In the genomic region with DNA sequence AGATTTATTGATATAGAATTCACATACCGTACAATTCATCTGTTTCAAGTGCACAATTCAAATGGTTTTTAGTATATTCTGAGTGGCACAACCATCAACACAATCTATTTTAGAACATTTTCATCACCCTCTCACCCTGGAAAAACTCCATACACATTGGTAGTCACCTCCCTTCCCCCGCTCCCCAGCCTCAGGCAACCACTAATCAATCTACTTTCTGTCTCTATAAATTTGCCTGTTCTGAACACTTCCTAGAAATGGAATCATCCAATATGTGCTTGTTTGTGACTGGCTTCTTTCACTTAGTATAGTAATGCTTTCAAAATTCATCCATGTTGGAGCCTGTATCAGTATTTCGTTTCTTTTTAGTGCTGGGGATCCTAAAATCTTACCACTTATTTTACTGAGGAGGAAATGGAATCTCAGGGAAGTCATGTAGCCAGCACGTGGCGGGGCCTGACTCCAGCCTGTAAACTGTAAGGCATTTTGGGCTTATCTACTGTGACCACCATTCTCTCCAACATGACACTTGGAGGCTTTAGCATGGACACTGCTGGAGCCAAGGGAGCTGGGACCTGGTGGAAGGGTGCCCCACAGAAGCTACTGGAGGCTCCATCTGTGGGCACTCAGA, we compare ENCODE assay signal across 15 cellular contexts. TPM values are rescaled to one million over a fixed set of nuclear protein-coding genes. Genes with fewer than 3 reads are reported as not detected.
DNase-seq lines count a peak whose midpoint lies in the region; ATAC-seq and TF ChIP-seq lines count a peak whose summit lies in the region.
"Had no signal": no experiment of that assay in that cellular context is flagged by ENCODE, and none has a peak within 500 bp of the region (broad histone marks: within the 10 kb centered on the region; RNA-seq: fewer than 3 reads in every experiment).

No MANE protein-coding gene starts in this region.

- intact Hi-C loops in CD4-positive, alpha-beta T cell (cut with DNase I, micrococcal nuclease), result loop anchor here in 1 of 2 experiments (2.0 kb wide), 1 partner anchor 15 kb away; no protein-coding TSS in a partner anchor
- intact Hi-C loops in activated T-helper 2 cell treated with anti-CD3 and anti-CD28 coated beads, Interferon-gamma antibody, Interleukin-2, Interleukin-4, amounts not matched to agents 10 μg/mL and 5 μg/mL and 100 μg/mL, durations not matched to agents 14 hours and 24 hours and 36 hours (cut with micrococcal nuclease), result loop anchor here (2.0 to 10.0 kb wide), 2 partner anchors 15 to 395 kb away; no protein-coding TSS in a partner anchor
- intact Hi-C loops in natural killer cell (cut with micrococcal nuclease), result no loop called here

- H3K9me3 ChIP-seq in CD4-positive, alpha-beta T cell (ENCODE audit: control insufficient read depth, low read length), result no peaks in the 10 kb centered on the region
- H3K9me3 ChIP-seq: prostate gland, thoracic aorta had no signal

- H3K4me1 Mint-ChIP-seq in T-helper 2 cell treated with Interferon-gamma antibody and Interleukin-4, amounts not matched to agents 5 μg/mL and 100 μg/mL, for 36 hours (ENCODE audit: low read depth), result peaks cover 73% of the 10 kb centered on the region
- peaks cover 92% of the 10 kb centered on the region for H3K4me1 Mint-ChIP-seq in CD4-positive, alpha-beta T cell (ENCODE audit: low read depth)
- H3K4me1 Mint-ChIP-seq in activated T-helper 2 cell treated with anti-CD3 and anti-CD28 coated beads, Interferon-gamma antibody, Interleukin-2, Interleukin-4, amounts not matched to agents 10 μg/mL and 5 μg/mL and 100 μg/mL, durations not matched to agents 14 hours and 24 hours and 36 hours (ENCODE audit: low read depth), result peaks cover 72% of the 10 kb centered on the region
- H3K4me1 Mint-ChIP-seq in natural killer cell, result peaks cover 48 to 54% of the 10 kb centered on the region in 2 donors

- ATAC-seq in CD4-positive, alpha-beta T cell (ENCODE audit: poor library complexity), result no peak
- ATAC-seq in natural killer cell (no peak), GM18519 (IDR thresholded peaks at IDR 0.05; ENCODE audit: low FRiP score, unreplicated experiment) (no peak), HG03378 (IDR thresholded peaks at IDR 0.05; ENCODE audit: unreplicated experiment) (no peak)
- ATAC-seq: activated CD4-positive, CD25-positive, alpha-beta regulatory T cell treated with anti-CD3 and anti-CD28 coated beads, Interleukin-2, amount 50 U/mL, for 24 hours had no signal

- H3K27ac ChIP-seq in CD4-positive, alpha-beta T cell (ENCODE audit: low read depth, low read length), result no peak overlapping the region
- H3K27ac ChIP-seq: prostate gland, thoracic aorta had no signal

- DNase-seq in T-helper 2 cell treated with Interferon-gamma antibody and Interleukin-4, amounts not matched to agents 5 μg/mL and 100 μg/mL, for 36 hours (ENCODE audit: low spot score), result no peak
- DNase-seq in T-helper 2 cell (no peak), natural killer cell (no peak), NCI-H1092 (lab: John Stamatoyannopoulos, UW) (no peak)
- DNase-seq in CD4-positive, alpha-beta T cell, result no peak
- no peak for DNase-seq in activated T-helper 2 cell treated with anti-CD3 and anti-CD28 coated beads, Interferon-gamma antibody, Interleukin-2, Interleukin-4, amounts not matched to agents 10 μg/mL and 5 μg/mL and 100 μg/mL, durations not matched to agents 14 hours and 24 hours and 36 hours (ENCODE audit: low spot score)
- DNase-seq: 8988T, left colon, NCI-H2171, SW 1271 had no signal

- no peaks in the 10 kb centered on the region for H3K27me3 ChIP-seq in CD4-positive, alpha-beta T cell (ENCODE audit: control insufficient read depth, insufficient read depth, low read length)

- CTCF ChIA-PET in CD4-positive, alpha-beta T cell (lab: Charles Lee), result interaction anchor here (2.0 kb wide), 1 partner anchor 29 kb away, joined by 5 read pairs; no protein-coding TSS in a partner anchor

- peaks cover 22% of the 10 kb centered on the region for H3K36me3 Mint-ChIP-seq in T-helper 2 cell treated with Interferon-gamma antibody and Interleukin-4, amounts not matched to agents 5 μg/mL and 100 μg/mL, for 36 hours (ENCODE audit: low read depth)
- peaks cover 5% of the 10 kb centered on the region for H3K36me3 Mint-ChIP-seq in CD4-positive, alpha-beta T cell (ENCODE audit: low read depth)
- peaks cover 7% of the 10 kb centered on the region for H3K36me3 Mint-ChIP-seq in activated T-helper 2 cell treated with anti-CD3 and anti-CD28 coated beads, Interferon-gamma antibody, Interleukin-2, Interleukin-4, amounts not matched to agents 10 μg/mL and 5 μg/mL and 100 μg/mL, durations not matched to agents 14 hours and 24 hours and 36 hours (ENCODE audit: low read depth)
- H3K36me3 Mint-ChIP-seq in natural killer cell, result no peaks in the 10 kb centered on the region

- peak overlapping the region; percentile 91 for H3K27ac Mint-ChIP-seq in T-helper 2 cell treated with Interferon-gamma antibody and Interleukin-4, amounts not matched to agents 5 μg/mL and 100 μg/mL, for 36 hours
- H3K27ac Mint-ChIP-seq in CD4-positive, alpha-beta T cell, result peak overlapping the region; percentile 92
- H3K27ac Mint-ChIP-seq in activated T-helper 2 cell treated with anti-CD3 and anti-CD28 coated beads, Interferon-gamma antibody, Interleukin-2, Interleukin-4, amounts not matched to agents 10 μg/mL and 5 μg/mL and 100 μg/mL, durations not matched to agents 14 hours and 24 hours and 36 hours, result peak overlapping the region; percentile 99
- H3K27ac Mint-ChIP-seq in natural killer cell, result peak overlapping the region; percentile 67 to 82

- no peak for TF ChIP-seq CTCF in CD4-positive, alpha-beta T cell (IDR thresholded peaks at IDR 0.05)
- TF ChIP-seq CTCF in natural killer cell (IDR thresholded peaks at IDR 0.05), result no peak

- H3K9me3 Mint-ChIP-seq in T-helper 2 cell treated with Interferon-gamma antibody and Interleukin-4, amounts not matched to agents 5 μg/mL and 100 μg/mL, for 36 hours, result no peaks in the 10 kb centered on the region
- no peaks in the 10 kb centered on the region for H3K9me3 Mint-ChIP-seq in CD4-positive, alpha-beta T cell
- no peaks in the 10 kb centered on the region for H3K9me3 Mint-ChIP-seq in activated T-helper 2 cell treated with anti-CD3 and anti-CD28 coated beads, Interferon-gamma antibody, Interleukin-2, Interleukin-4, amounts not matched to agents 10 μg/mL and 5 μg/mL and 100 μg/mL, durations not matched to agents 14 hours and 24 hours and 36 hours
- H3K9me3 Mint-ChIP-seq in natural killer cell, result no peaks in the 10 kb centered on the region

- H3K27me3 Mint-ChIP-seq in T-helper 2 cell treated with Interferon-gamma antibody and Interleukin-4, amounts not matched to agents 5 μg/mL and 100 μg/mL, for 36 hours (ENCODE audit: low read depth), result no peaks in the 10 kb centered on the region
- no peaks in the 10 kb centered on the region for H3K27me3 Mint-ChIP-seq in CD4-positive, alpha-beta T cell
- H3K27me3 Mint-ChIP-seq in activated T-helper 2 cell treated with anti-CD3 and anti-CD28 coated beads, Interferon-gamma antibody, Interleukin-2, Interleukin-4, amounts not matched to agents 10 μg/mL and 5 μg/mL and 100 μg/mL, durations not matched to agents 14 hours and 24 hours and 36 hours (ENCODE audit: low read depth), result no peaks in the 10 kb centered on the region
- no peaks in the 10 kb centered on the region for H3K27me3 Mint-ChIP-seq in natural killer cell (ENCODE audit: low read depth in 2 of 2)

- POLR2A ChIA-PET in CD4-positive, alpha-beta T cell (lab: Charles Lee), result interaction anchor here (0.6 to 11.8 kb wide), 6 partner anchors 9 to 1460 kb away, joined by 3 to 111 read pairs (median 8); partner anchors contain the start of gene UCP2

- peak overlapping the region; percentile 51 for H3K4me3 Mint-ChIP-seq in T-helper 2 cell treated with Interferon-gamma antibody and Interleukin-4, amounts not matched to agents 5 μg/mL and 100 μg/mL, for 36 hours
- H3K4me3 Mint-ChIP-seq in CD4-positive, alpha-beta T cell, result peak overlapping the region; percentile 0
- H3K4me3 Mint-ChIP-seq in activated T-helper 2 cell treated with anti-CD3 and anti-CD28 coated beads, Interferon-gamma antibody, Interleukin-2, Interleukin-4, amounts not matched to agents 10 μg/mL and 5 μg/mL and 100 μg/mL, durations not matched to agents 14 hours and 24 hours and 36 hours (ENCODE audit: low read depth), result no peak overlapping the region
- H3K4me3 Mint-ChIP-seq in natural killer cell, result no peak overlapping the region

RNA-seq across cellular contexts. Expression of gene UCP3, which starts 0.9 kb away (rescaled TPM):
- 1 to 10 TPM; 3.0 to 3.7 TPM for total RNA-seq in CD4-positive, alpha-beta T cell
- 2.0 and 2.6 TPM in 2 replicates for total RNA-seq in activated T-helper 2 cell treated with anti-CD3 and anti-CD28 coated beads, Interferon-gamma antibody, Interleukin-2, Interleukin-4, amounts not matched to agents 10 μg/mL and 5 μg/mL and 100 μg/mL, durations not matched to agents 14 hours and 24 hours and 36 hours
- total RNA-seq in natural killer cell, result 1 to 10 TPM; 7.8 to 8.6 (median 8.5) TPM

RNA-seq across cellular contexts. Expression of gene UCP2, which starts 27.1 kb away (rescaled TPM):
- total RNA-seq in CD4-positive, alpha-beta T cell, result 100 to 1,000 TPM; 467 to 468 TPM
- total RNA-seq in activated T-helper 2 cell treated with anti-CD3 and anti-CD28 coated beads, Interferon-gamma antibody, Interleukin-2, Interleukin-4, amounts not matched to agents 10 μg/mL and 5 μg/mL and 100 μg/mL, durations not matched to agents 14 hours and 24 hours and 36 hours, result 429 and 437 TPM in 2 replicates
- total RNA-seq in natural killer cell, result 100 to 1,000 TPM; 463 to 946 (median 562) TPM

RNA-seq across cellular contexts. Expression of gene DNAJB13, which starts 59.0 kb away (rescaled TPM):
- total RNA-seq in CD4-positive, alpha-beta T cell, result not detected
- total RNA-seq in activated T-helper 2 cell treated with anti-CD3 and anti-CD28 coated beads, Interferon-gamma antibody, Interleukin-2, Interleukin-4, amounts not matched to agents 10 μg/mL and 5 μg/mL and 100 μg/mL, durations not matched to agents 14 hours and 24 hours and 36 hours, result 0.44 and 0.52 TPM in 2 replicates
- total RNA-seq in natural killer cell, result under 1 TPM in 1 of 3 donors, not detected in 2; 0.45 TPM
- total RNA-seq: left colon had no signal

Comparison
In these comparisons a context has a peak if more than half of its experiments do, and no peak if none do; other contexts are left out.
1. H3K4me3 Mint-ChIP-seq: peak in T-helper 2 cell treated with Interferon-gamma antibody and Interleukin-4, amounts not matched to agents 5 μg/mL and 100 μg/mL, for 36 hours (single experiment) and CD4-positive, alpha-beta T cell (single experiment); none in activated T-helper 2 cell treated with anti-CD3 and anti-CD28 coated beads, Interferon-gamma antibody, Interleukin-2, Interleukin-4, amounts not matched to agents 10 μg/mL and 5 μg/mL and 100 μg/mL, durations not matched to agents 14 hours and 24 hours and 36 hours (single experiment) and natural killer cell (single experiment).
2. Peak in every context shown above with its lines, with median percentiles within 50 percentile points of each other: H3K27ac Mint-ChIP-seq.